Comparison of ENCODE assay signal across 19 cellular contexts in genomic region chr11:16881766-16882165, GRCh38.
A peak's percentile ranks its signal among the peaks of the same experiment; 100 is the strongest.
DNase-seq lines count a peak whose midpoint lies in the region; ATAC-seq and TF ChIP-seq lines count a peak whose summit lies in the region.
"Had no signal": no experiment of that assay in that cellular context is flagged by ENCODE, and none has a peak within 500 bp of the region (broad histone marks: within the 10 kb centered on the region; RNA-seq: fewer than 3 reads in every experiment).

No MANE protein-coding gene starts in this region.

- H3K79me1 ChIP-seq in trophoblast cell (ENCODE audit: low read length), result peaks cover 29% of the 10 kb centered on the region

- peaks cover 7% of the 10 kb centered on the region for H3K79me2 ChIP-seq in trophoblast cell (ENCODE audit: control insufficient read depth, insufficient read depth, low read length, poor library complexity)

- no peak overlapping the region for H2AFZ ChIP-seq in trophoblast cell (ENCODE audit: insufficient read depth, low read length, poor library complexity)

- H3K18ac ChIP-seq in trophoblast cell (ENCODE audit: low read length), result peak overlapping the region; percentile 28

- H3K27me3 ChIP-seq in trophoblast cell (ENCODE audit: insufficient read depth, low read length) (no peaks in the 10 kb centered on the region), BE2C (no peaks in the 10 kb centered on the region)
- H3K27me3 ChIP-seq: Peyer's patch, sigmoid colon had no signal

- WGBS in trophoblast cell (ENCODE audit: extremely low coverage, insufficient coverage, insufficient read length), result no CpG with 5 or more reads among the region's 3 CpGs

- H3K23ac ChIP-seq in trophoblast cell (ENCODE audit: low read length), result no peak overlapping the region

- H3K4me1 ChIP-seq in trophoblast cell (ENCODE audit: control insufficient read depth in 1 of 2, insufficient read depth in 2 of 2, low read length in 2 of 2) (peaks cover 18 to 31% of the 10 kb centered on the region in 2 experiments), BE2C (no peaks in the 10 kb centered on the region)
- H3K4me1 ChIP-seq: Peyer's patch had no signal

- H3K36me3 ChIP-seq in trophoblast cell (ENCODE audit: control insufficient read depth in 1 of 2, insufficient read depth in 2 of 2, low read length in 2 of 2), result no peaks in the 10 kb centered on the region
- H3K36me3 ChIP-seq in BE2C, result no peaks in the 10 kb centered on the region
- H3K36me3 ChIP-seq: Peyer's patch, sigmoid colon, thoracic aorta had no signal

- peak overlapping the region; percentile 18 for H2BK5ac ChIP-seq in trophoblast cell (ENCODE audit: low read depth, low read length, poor library complexity)

- H3K27ac ChIP-seq in trophoblast cell (ENCODE audit: low read depth, low read length), result peak overlapping the region; percentile 35
- H3K27ac ChIP-seq: Peyer's patch, sigmoid colon, thoracic aorta had no signal

- no peak overlapping the region for H3K9ac ChIP-seq in trophoblast cell (ENCODE audit: low read length)
- H3K9ac ChIP-seq: SK-N-SH had no signal

- no peak overlapping the region for H2AK5ac ChIP-seq in trophoblast cell (ENCODE audit: low read length)

- no peak overlapping the region for H3K4ac ChIP-seq in trophoblast cell (ENCODE audit: low read depth, low read length)

- peak overlapping the region; percentile 59 for H4K91ac ChIP-seq in trophoblast cell (ENCODE audit: low read depth, low read length)

- ATAC-seq in GM18867 (IDR thresholded peaks at IDR 0.05; ENCODE audit: unreplicated experiment) (peak; percentile 80), GM21786 (IDR thresholded peaks at IDR 0.05; ENCODE audit: unreplicated experiment) (peak; percentile 42)

- H3K14ac ChIP-seq in trophoblast cell (ENCODE audit: low read length), result peak overlapping the region; percentile 3

- no peak overlapping the region for H3K4me2 ChIP-seq in trophoblast cell (ENCODE audit: low read length)
- H3K4me2 ChIP-seq: SK-N-SH had no signal

- H4K8ac ChIP-seq in trophoblast cell (ENCODE audit: low read depth, low read length), result no peak overlapping the region

- DNase-seq in SK-MEL-5 (ENCODE audit: low read depth, low spot score), result peak; percentile 43
- DNase-seq in trophoblast cell, result no peak
- DNase-seq in BE2C, result no peak
- DNase-seq in NCI-H2081 (lab: John Stamatoyannopoulos, UW), result no peak
- no peak for DNase-seq in islet precursor cell
- no peak for DNase-seq in NCI-H524 treated with DMSO at 0.1 percent for 48 hours (lab: John Stamatoyannopoulos, UW)
- DNase-seq: activated CD4-positive, alpha-beta T cell treated with anti-CD3 and anti-CD28 coated beads, Interleukin-2, amount 10 ng/mL, durations not matched to agents 24 days and 14 days; activated naive CD8-positive, alpha-beta T cell treated with anti-CD3 and anti-CD28 coated beads for 36 hours; activated T-cell treated with anti-CD3 and anti-CD28 coated beads, Interleukin-2, amount 50 U/mL, for 48 hours; H9; NCI-H1048; NCI-H748 treated with DMSO at 0.1 percent for 48 hours; Peyer's patch; SK-N-SH; stimulated activated CD4-positive, alpha-beta T cell treated with anti-CD3 and anti-CD28 coated beads, Interleukin-4, amount 100 ng/mL, for 4 hours had no signal

- no peak overlapping the region for H2BK12ac ChIP-seq in trophoblast cell (ENCODE audit: low read length)

- in situ Hi-C loops in SK-MEL-5 (cut with HindIII; ENCODE audit: low pct_unique_long_range_greater_than_20kb, low sequenced_read_pairs), result no loop called here

- H3K9me3 ChIP-seq in trophoblast cell (ENCODE audit: insufficient read depth, low read depth, low read length) (no peaks in the 10 kb centered on the region), BE2C (no peaks in the 10 kb centered on the region)
- H3K9me3 ChIP-seq: Peyer's patch, sigmoid colon, SK-N-SH, thoracic aorta had no signal

- no peak overlapping the region for H4K12ac ChIP-seq in trophoblast cell (ENCODE audit: low read depth, low read length)

- peak overlapping the region; percentile 4 for H2BK120ac ChIP-seq in trophoblast cell (ENCODE audit: insufficient read depth, low read length, poor library complexity)

- TF ChIP-seq CTCF in BE2C (IDR thresholded peaks at IDR 0.05; ENCODE audit: low read depth, low read length), result no peak

- H3K4me3 ChIP-seq in trophoblast cell (ENCODE audit: low read depth, low read length), result no peak overlapping the region
- H3K4me3 ChIP-seq in BE2C (ENCODE audit: low read depth, low read length), result no peak overlapping the region
- H3K4me3 ChIP-seq: Peyer's patch, sigmoid colon, thoracic aorta had no signal
